10 cellular contexts compared by ENCODE assay signal in genomic region chr1:15153184-15153841, GRCh38. TPM values are rescaled to one million over a fixed set of nuclear protein-coding genes. Genes with fewer than 3 reads are reported as not detected.
DNase-seq lines count a peak whose midpoint lies in the region; ATAC-seq and TF ChIP-seq lines count a peak whose summit lies in the region.
"Had no signal": no experiment of that assay in that cellular context is flagged by ENCODE, and none has a peak within 500 bp of the region (broad histone marks: within the 10 kb centered on the region; RNA-seq: fewer than 3 reads in every experiment).

TMEM51 (plus strand) TSS chr1:15153747; CDS start chr1:15215088, 61,341 bp downstream.

- H3K36me3 ChIP-seq in neuronal stem cell (replicated peaks in 1 of 2; ENCODE audit: control insufficient read depth in 2 of 2, insufficient read depth in 2 of 2, low read length in 2 of 2): no peaks in the 10 kb centered on the region

- H3K27ac Mint-ChIP-seq in activated T-helper 1 cell treated with anti-CD3 and anti-CD28 coated beads, Interleukin-12 subunit alpha, Interleukin-12 subunit beta, Interleukin-2, Interleukin-4 antibody, amounts not matched to agents 30 ng/mL and 10 ng/mL and 1 ng/mL, durations not matched to agents 14 hours and 24 hours and 36 hours: no peak within 1 kb of the TSS
- H3K27ac Mint-ChIP-seq in glutamatergic neuron (ENCODE audit: unreplicated experiment): peak within 1 kb of the TSS; percentile 78
- H3K27ac Mint-ChIP-seq: activated naive CD4-positive, alpha-beta T cell treated with anti-CD3 and anti-CD28 coated beads, Interleukin-2, amount 50 U/mL, for 72 hours had no signal

- H3K14ac ChIP-seq in neuronal stem cell (ENCODE audit: low read length): no peak within 1 kb of the TSS

- H3K4me3 ChIP-seq in neuronal stem cell (ENCODE audit: low read length in 2 of 2): peak within 1 kb of the TSS; percentile 62 to 87

- peak within 1 kb of the TSS; percentile 79 for H3K9ac ChIP-seq in neuronal stem cell (ENCODE audit: low read depth, low read length, poor library complexity)

- peak; percentile 47 to 49 for DNase-seq in NCI-H2081 (lab: John Stamatoyannopoulos, UW)
- no peak for DNase-seq in NCI-H2081 treated with DMSO at 0.1 percent for 48 hours (lab: John Stamatoyannopoulos, UW)
- peak; percentile 32 for DNase-seq in NCI-H1694 (lab: John Stamatoyannopoulos, UW)
- DNase-seq in activated T-helper 1 cell treated with anti-CD3 and anti-CD28 coated beads, Interleukin-12 subunit alpha, Interleukin-12 subunit beta, Interleukin-2, Interleukin-4 antibody, amounts not matched to agents 30 ng/mL and 10 ng/mL and 1 ng/mL, durations not matched to agents 14 hours and 24 hours and 36 hours (ENCODE audit: low spot score): no peak
- peak; percentile 89 for DNase-seq in glutamatergic neuron
- DNase-seq in neuronal stem cell (ENCODE audit: low spot score): peak; percentile 75
- DNase-seq in stimulated activated CD8-positive, alpha-beta memory T cell treated with anti-CD3 and anti-CD28 coated beads, Interleukin-4, amount 100 ng/mL, for 48 hours: no peak

- peak within 1 kb of the TSS; percentile 16 for H2BK120ac ChIP-seq in neuronal stem cell (ENCODE audit: low read depth, low read length)

- peaks cover 3% of the 10 kb centered on the region for H3K36me3 Mint-ChIP-seq in activated T-helper 1 cell treated with anti-CD3 and anti-CD28 coated beads, Interleukin-12 subunit alpha, Interleukin-12 subunit beta, Interleukin-2, Interleukin-4 antibody, amounts not matched to agents 30 ng/mL and 10 ng/mL and 1 ng/mL, durations not matched to agents 14 hours and 24 hours and 36 hours (ENCODE audit: low read depth)
- H3K36me3 Mint-ChIP-seq in glutamatergic neuron (ENCODE audit: unreplicated experiment): no peaks in the 10 kb centered on the region
- H3K36me3 Mint-ChIP-seq: CD4-positive, CD25-positive, alpha-beta regulatory T cell had no signal

- H3K4me1 Mint-ChIP-seq in activated T-helper 1 cell treated with anti-CD3 and anti-CD28 coated beads, Interleukin-12 subunit alpha, Interleukin-12 subunit beta, Interleukin-2, Interleukin-4 antibody, amounts not matched to agents 30 ng/mL and 10 ng/mL and 1 ng/mL, durations not matched to agents 14 hours and 24 hours and 36 hours (ENCODE audit: low read depth): peaks cover 24% of the 10 kb centered on the region
- peaks cover 17% of the 10 kb centered on the region for H3K4me1 Mint-ChIP-seq in glutamatergic neuron (ENCODE audit: low read depth, unreplicated experiment)

- peaks cover 40% of the 10 kb centered on the region for H3K27me3 Mint-ChIP-seq in activated T-helper 1 cell treated with anti-CD3 and anti-CD28 coated beads, Interleukin-12 subunit alpha, Interleukin-12 subunit beta, Interleukin-2, Interleukin-4 antibody, amounts not matched to agents 30 ng/mL and 10 ng/mL and 1 ng/mL, durations not matched to agents 14 hours and 24 hours and 36 hours (ENCODE audit: insufficient read depth)
- H3K27me3 Mint-ChIP-seq in glutamatergic neuron (ENCODE audit: unreplicated experiment): peaks cover 13% of the 10 kb centered on the region

- H2AK5ac ChIP-seq in neuronal stem cell (ENCODE audit: low read depth, low read length): peak within 1 kb of the TSS; percentile 18

- peak within 1 kb of the TSS; percentile 98 for H2AFZ ChIP-seq in neuronal stem cell (ENCODE audit: low read length)

- H3K4ac ChIP-seq in neuronal stem cell (ENCODE audit: low read length): no peak within 1 kb of the TSS

- peak within 1 kb of the TSS; percentile 92 for H3K4me2 ChIP-seq in neuronal stem cell (ENCODE audit: insufficient read depth, low read length, poor library complexity, severe bottlenecking)

- no peak within 1 kb of the TSS for H4K8ac ChIP-seq in neuronal stem cell (ENCODE audit: low read depth, low read length)

- WGBS in neuronal stem cell (ENCODE audit: extremely low coverage in 2 of 2, insufficient read length in 2 of 2, insufficient replicate concordance in 1 of 2), 2 donors: no CpG with 5 or more reads among the region's 56 CpGs

- H3K9me3 ChIP-seq in neuronal stem cell (replicated peaks in 1 of 2; ENCODE audit: control insufficient read depth in 2 of 2, insufficient read depth in 1 of 2, low read depth in 1 of 2, low read length in 2 of 2): peaks cover 0 to 2% of the 10 kb centered on the region in 2 donors

- no peak within 1 kb of the TSS for H2BK12ac ChIP-seq in neuronal stem cell (ENCODE audit: low read length)

- peak within 1 kb of the TSS; percentile 68 for H3K4me3 Mint-ChIP-seq in activated T-helper 1 cell treated with anti-CD3 and anti-CD28 coated beads, Interleukin-12 subunit alpha, Interleukin-12 subunit beta, Interleukin-2, Interleukin-4 antibody, amounts not matched to agents 30 ng/mL and 10 ng/mL and 1 ng/mL, durations not matched to agents 14 hours and 24 hours and 36 hours
- peak within 1 kb of the TSS; percentile 91 for H3K4me3 Mint-ChIP-seq in glutamatergic neuron (ENCODE audit: unreplicated experiment)

- peak within 1 kb of the TSS; percentile 43 for H2BK5ac ChIP-seq in neuronal stem cell (ENCODE audit: low read length)

- peaks cover 5 to 41% (median 19%) of the 10 kb centered on the region in 3 experiments for H3K27me3 ChIP-seq in neuronal stem cell (ENCODE audit: control insufficient read depth in 3 of 3, insufficient read depth in 3 of 3, low read depth in 1 of 3, low read length in 3 of 3)

- H2BK15ac ChIP-seq in neuronal stem cell (ENCODE audit: low read length): peak within 1 kb of the TSS; percentile 59

- no peaks in the 10 kb centered on the region for H3K9me3 Mint-ChIP-seq in activated T-helper 1 cell treated with anti-CD3 and anti-CD28 coated beads, Interleukin-12 subunit alpha, Interleukin-12 subunit beta, Interleukin-2, Interleukin-4 antibody, amounts not matched to agents 30 ng/mL and 10 ng/mL and 1 ng/mL, durations not matched to agents 14 hours and 24 hours and 36 hours
- peaks cover 11% of the 10 kb centered on the region for H3K9me3 Mint-ChIP-seq in glutamatergic neuron (ENCODE audit: unreplicated experiment)
- H3K9me3 Mint-ChIP-seq: activated naive CD4-positive, alpha-beta T cell treated with anti-CD3 and anti-CD28 coated beads, Interleukin-2, amount 50 U/mL, for 72 hours had no signal

- no peak within 1 kb of the TSS for H3K27ac ChIP-seq in neuronal stem cell (replicated peaks; ENCODE audit: low read length)

- H3K18ac ChIP-seq in neuronal stem cell (ENCODE audit: low read length): peak within 1 kb of the TSS; percentile 84

- ATAC-seq in GM19467 (IDR thresholded peaks at IDR 0.05; ENCODE audit: unreplicated experiment): no peak

- peaks cover 3 to 6% of the 10 kb centered on the region in 2 donors for H3K4me1 ChIP-seq in neuronal stem cell (ENCODE audit: control insufficient read depth in 2 of 2, insufficient read depth in 1 of 2, low read depth in 1 of 2, low read length in 2 of 2)

- no peak within 1 kb of the TSS for H4K91ac ChIP-seq in neuronal stem cell (ENCODE audit: low read depth, low read length, poor library complexity)

- H3K23ac ChIP-seq in neuronal stem cell (ENCODE audit: low read depth, low read length, poor library complexity): no peak within 1 kb of the TSS

- peaks cover 4% of the 10 kb centered on the region for H3K79me1 ChIP-seq in neuronal stem cell (ENCODE audit: low read depth, low read length)

- intact Hi-C loops in activated T-helper 1 cell treated with anti-CD3 and anti-CD28 coated beads, Interleukin-12 subunit alpha, Interleukin-12 subunit beta, Interleukin-2, Interleukin-4 antibody, amounts not matched to agents 30 ng/mL and 10 ng/mL and 1 ng/mL, durations not matched to agents 14 hours and 24 hours and 36 hours (cut with micrococcal nuclease): loop anchor here (2.0 kb wide), 1 partner anchor 25 kb away; no protein-coding TSS in a partner anchor

- TF ChIP-seq CTCF in glutamatergic neuron (IDR thresholded peaks at IDR 0.05; ENCODE audit: partially characterized antibody, unreplicated experiment): no peak

RNA-seq across cellular contexts. Expression of gene TMEM51, which starts in this region (rescaled TPM):
- 0.21 TPM in 1 of 2 replicates, not detected in the other for total RNA-seq in activated T-helper 1 cell treated with anti-CD3 and anti-CD28 coated beads, Interleukin-12 subunit alpha, Interleukin-12 subunit beta, Interleukin-2, Interleukin-4 antibody, amounts not matched to agents 30 ng/mL and 10 ng/mL and 1 ng/mL, durations not matched to agents 14 hours and 24 hours and 36 hours
- total RNA-seq in glutamatergic neuron (ENCODE audit: unreplicated experiment): 3.2 TPM
- 9.6 TPM for polyA plus RNA-seq in neuronal stem cell (2013, experiment 1 of 2)
- 9.7 TPM for polyA plus RNA-seq in neuronal stem cell (2013, experiment 2 of 2)
- total RNA-seq: CD4-positive, CD25-positive, alpha-beta regulatory T cell had no signal
- polyA plus RNA-seq: CD4-positive, CD25-positive, alpha-beta regulatory T cell had no signal

Comparison
In these comparisons a context has a peak if more than half of its experiments do, and no peak if none do; other contexts are left out.
1. DNase-seq: peak in NCI-H2081 (2 of 2), NCI-H1694 (single experiment), glutamatergic neuron (single experiment) and neuronal stem cell (single experiment); none in NCI-H2081 treated with DMSO at 0.1 percent for 48 hours (single experiment), activated T-helper 1 cell treated with anti-CD3 and anti-CD28 coated beads, Interleukin-12 subunit alpha, Interleukin-12 subunit beta, Interleukin-2, Interleukin-4 antibody, amounts not matched to agents 30 ng/mL and 10 ng/mL and 1 ng/mL, durations not matched to agents 14 hours and 24 hours and 36 hours (single experiment) and stimulated activated CD8-positive, alpha-beta memory T cell treated with anti-CD3 and anti-CD28 coated beads, Interleukin-4, amount 100 ng/mL, for 48 hours (single experiment).